ENCODE assay signal across 23 cellular contexts in genomic region chr2:69126341-69126740, GRCh38.
"Had no signal": no experiment of that assay in that cellular context is flagged by ENCODE, and none has a peak within 500 bp of the region (broad histone marks: within the 10 kb centered on the region; RNA-seq: fewer than 3 reads in every experiment).

No MANE protein-coding gene starts in this region.

- DNase-seq: colonic mucosa; cortex of kidney; dorsolateral prefrontal cortex; effector CD4-positive, alpha-beta T cell; effector memory CD4-positive, alpha-beta T cell; erythroblast; esophagus squamous epithelium; foreskin fibroblast; foreskin melanocyte; gastrocnemius medialis; glutamatergic neuron; head of caudate nucleus; heart right ventricle; hippocampal formation; left cardiac atrium; left lung; left ventricle myocardium superior; lower lobe of right lung; mesenchymal stem cell; mucosa of descending colon; naive B cell had no signal

- ATAC-seq: esophagus mucosa, gastrocnemius medialis, heart right ventricle, left cardiac atrium, left lung, left ventricle myocardium superior, lower lobe of right lung, mucosa of descending colon had no signal

- H3K27ac ChIP-seq: colonic mucosa, dorsolateral prefrontal cortex, epithelial cell of prostate, esophagus squamous epithelium, gastrocnemius medialis, heart right ventricle, left lung, lower lobe of right lung had no signal

- H3K9me3 ChIP-seq: colonic mucosa, esophagus squamous epithelium, gastrocnemius medialis, heart right ventricle, left lung, lower lobe of right lung, mucosa of descending colon had no signal

- H3K36me3 ChIP-seq: colonic mucosa, gastrocnemius medialis, left lung had no signal

- H3K27me3 ChIP-seq: colonic mucosa, dorsolateral prefrontal cortex, esophagus squamous epithelium, gastrocnemius medialis, heart right ventricle, left lung had no signal

- H3K4me1 ChIP-seq: colonic mucosa, esophagus squamous epithelium, gastrocnemius medialis, left lung, lower lobe of right lung had no signal

- H3K4me3 ChIP-seq: colonic mucosa, dorsolateral prefrontal cortex, esophagus squamous epithelium, gastrocnemius medialis, heart right ventricle, left lung, lower lobe of right lung, mucosa of descending colon had no signal
